In the genomic region with DNA sequence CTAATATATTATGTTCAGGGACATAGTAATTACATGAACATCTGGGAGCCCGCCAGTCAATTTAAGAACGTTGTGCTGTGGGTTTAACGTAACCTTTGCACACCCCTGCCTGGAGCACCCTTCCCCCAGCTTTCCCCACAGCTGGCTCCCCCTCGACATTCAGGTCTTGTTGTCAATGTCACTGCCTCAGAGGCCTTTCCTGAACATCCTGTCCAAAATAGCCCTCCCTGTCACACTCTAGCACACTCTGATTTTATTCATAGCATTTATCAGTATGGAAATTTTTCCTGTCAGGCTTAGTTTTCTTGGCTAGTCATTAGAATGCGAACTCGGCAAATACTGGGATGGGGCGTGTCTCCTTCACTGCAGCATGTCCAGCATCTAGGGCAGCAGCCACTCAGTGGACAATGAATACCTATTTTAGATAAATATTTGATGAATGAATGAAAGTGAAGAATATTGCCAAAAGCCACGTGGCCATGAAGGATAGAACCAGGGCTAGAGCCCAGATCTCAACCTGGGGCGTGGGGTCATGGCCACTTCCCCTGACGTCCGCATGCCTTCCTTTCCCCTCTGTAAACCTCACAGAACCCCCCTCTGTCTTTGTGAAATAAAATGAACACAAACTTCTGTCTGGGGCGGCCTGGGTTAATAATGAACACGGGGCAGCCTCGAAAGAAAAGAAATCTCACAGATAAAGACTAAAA, we compare ENCODE assay signal across 13 cellular contexts. TPM values are rescaled to one million over a fixed set of nuclear protein-coding genes. Genes with fewer than 3 reads are reported as not detected.
DNase-seq lines count a peak whose midpoint lies in the region; ATAC-seq, FAIRE-seq and TF ChIP-seq lines count a peak whose summit lies in the region.
"Had no signal": no experiment of that assay in that cellular context is flagged by ENCODE, and none has a peak within 500 bp of the region (broad histone marks: within the 10 kb centered on the region; RNA-seq: fewer than 3 reads in every experiment).

No MANE protein-coding gene starts in this region.

- H3K27me3 ChIP-seq in AG04450 (ENCODE audit: control insufficient read depth, insufficient read depth, low read length), result no peaks in the 10 kb centered on the region
- no peaks in the 10 kb centered on the region for H3K27me3 ChIP-seq in RWPE2 (ENCODE audit: insufficient read depth, poor library complexity, severe bottlenecking)

- intact Hi-C loops in left ventricle myocardium superior (cut with micrococcal nuclease) (no loop called here), kidney (cut with DNase I) (no loop called here)

- no peak for TF ChIP-seq CTCF in AG04450 (IDR thresholded peaks at IDR 0.05; ENCODE audit: low read depth, low read length)
- TF ChIP-seq CTCF in GM12865 (IDR thresholded peaks at IDR 0.05; ENCODE audit: insufficient read depth, low read depth, low read length, missing control alignments), result no peak
- TF ChIP-seq CTCF in RWPE2 (IDR thresholded peaks at IDR 0.05; ENCODE audit: poor library complexity, severe bottlenecking), result no peak
- TF ChIP-seq CTCF in kidney (IDR thresholded peaks at IDR 0.05; ENCODE audit: borderline replicate concordance, extremely low read depth, insufficient read depth), result no peak

- ATAC-seq in RWPE2 (ENCODE audit: low read depth) (no peak), left ventricle myocardium superior (peak; percentile 85), GM21360 (IDR thresholded peaks at IDR 0.05; ENCODE audit: unreplicated experiment) (no peak)
- ATAC-seq: HCT116 had no signal

- CTCF ChIA-PET in AG04450 (lab: Charles Lee), result no interaction called here

- no peak overlapping the region for H3K9ac ChIP-seq in kidney (ENCODE audit: low read length in 2 of 2)

- H3K4me3 ChIP-seq in AG04450 (ENCODE audit: low read depth, low read length), result no peak overlapping the region
- peak overlapping the region; percentile 46 for H3K4me3 ChIP-seq in GM12865 (ENCODE audit: low read depth, low read length)
- H3K4me3 ChIP-seq in RWPE2 (ENCODE audit: severe bottlenecking), result no peak overlapping the region
- no peak overlapping the region for H3K4me3 ChIP-seq in kidney (ENCODE audit: low read length in 2 of 2)

- H3K27ac ChIP-seq in AG04450 (ENCODE audit: low read depth, low read length) (peak overlapping the region; percentile 11), RWPE2 (ENCODE audit: poor library complexity, severe bottlenecking) (peak overlapping the region; percentile 88), kidney (ENCODE audit: low read depth in 2 of 2, low read length in 2 of 2) (no peak overlapping the region)

- H3K36me3 ChIP-seq in RWPE2 (ENCODE audit: low read depth) (no peaks in the 10 kb centered on the region), kidney (ENCODE audit: control insufficient read depth in 1 of 2, insufficient read depth in 2 of 2, low read length in 2 of 2) (no peaks in the 10 kb centered on the region)

- no peaks in the 10 kb centered on the region for H3K9me3 ChIP-seq in AG04450 (ENCODE audit: control insufficient read depth, insufficient read depth, low read length)
- H3K9me3 ChIP-seq in RWPE2 (ENCODE audit: severe bottlenecking), result no peaks in the 10 kb centered on the region
- no peaks in the 10 kb centered on the region for H3K9me3 ChIP-seq in kidney (ENCODE audit: control insufficient read depth in 1 of 2, low read length in 2 of 2)

- POLR2A ChIA-PET in AG04450 (lab: Yijun Ruan, JAX), result no interaction called here

- peaks cover 18% of the 10 kb centered on the region for H3K4me1 ChIP-seq in RWPE2 (ENCODE audit: insufficient read depth, poor library complexity, severe bottlenecking)
- peaks cover 0 to 2% of the 10 kb centered on the region in 2 donors for H3K4me1 ChIP-seq in kidney (ENCODE audit: control insufficient read depth in 1 of 2, insufficient read depth in 1 of 2, low read depth in 1 of 2, low read length in 2 of 2)

- no peak for DNase-seq in AG04450 (ENCODE audit: low read depth, low spot score)
- peak; percentile 75 for DNase-seq in GM12865 (ENCODE audit: low read depth)
- DNase-seq in RWPE2 (ENCODE audit: low spot score), result no peak
- no peak for DNase-seq in left ventricle myocardium superior
- DNase-seq in NCI-H1092 treated with DMSO at 0.1 percent for 48 hours (lab: John Stamatoyannopoulos, UW), result no peak
- no peak for DNase-seq in stimulated activated CD4-positive, alpha-beta T cell treated with anti-CD3 and anti-CD28 coated beads, Interleukin-2, amount 100 ng/mL, for 24 hours
- no peak for DNase-seq in kidney
- DNase-seq: effector CD4-positive, alpha-beta T cell; NCI-H2029 had no signal

- no peak for FAIRE-seq in kidney (lab: Jason Lieb, UNC)

RNA-seq across cellular contexts. Expression of gene PIK3R6, which starts 10.5 kb away (rescaled TPM):
- polyA plus RNA-seq in AG04450 (2011; rRNA removed) (not detected in 2 replicates), kidney (ENCODE audit: insufficient read depth, low read depth, low replicate concordance) (0.17 TPM)
- polyA minus RNA-seq in AG04450 (2011; rRNA and poly(A)+ RNA removed), result not detected in 2 replicates
- total RNA-seq in left ventricle myocardium superior (1.4 TPM), kidney (2.3 TPM)
- polyA plus RNA-seq: CD4-positive, CD25-positive, alpha-beta regulatory T cell had no signal

RNA-seq across cellular contexts. Expression of gene MFSD6L, which starts 57.9 kb away (rescaled TPM):
- not detected in 2 replicates for polyA plus RNA-seq in AG04450 (2011; rRNA removed)
- polyA minus RNA-seq in AG04450 (2011; rRNA and poly(A)+ RNA removed), result not detected in 2 replicates
- total RNA-seq in left ventricle myocardium superior, result not detected
- 3.8 TPM for total RNA-seq in kidney
- polyA plus RNA-seq in kidney (ENCODE audit: insufficient read depth, low read depth, low replicate concordance), result 3.1 TPM
- total RNA-seq: CD4-positive, CD25-positive, alpha-beta regulatory T cell had no signal
- polyA plus RNA-seq: aorta; CD4-positive, CD25-positive, alpha-beta regulatory T cell had no signal

Comparison
In these comparisons a context has a peak if more than half of its experiments do, and no peak if none do; other contexts are left out.
1. H3K27ac ChIP-seq: peak in AG04450 (single experiment) and RWPE2 (single experiment); none in kidney (0 of 2).